1 cellular context compared by ENCODE assay signal in the genomic region with DNA sequence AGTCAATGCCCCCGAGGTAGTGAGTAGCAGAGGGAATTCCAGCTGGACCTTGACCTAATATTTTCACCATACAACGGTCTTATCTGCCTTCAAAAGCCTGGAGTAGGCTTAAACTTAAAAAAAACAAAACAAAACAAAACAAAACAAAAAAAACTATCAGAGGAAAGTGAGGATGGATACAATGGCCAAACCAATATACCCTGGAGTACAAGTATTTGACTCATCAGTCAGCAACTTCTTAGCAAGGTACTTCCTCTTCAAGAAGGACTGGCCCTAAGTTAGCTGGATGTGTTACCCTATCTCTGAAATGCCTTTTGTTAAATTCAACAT.
TF ChIP-seq lines count a peak whose summit lies in the region.

No MANE protein-coding gene starts in this region.

TF ChIP-seq in K562, 482 proteins besides CTCF, POLR2A, EP300 and RAD21:
- TF ChIP-seq MEIS2 (IDR thresholded peaks at IDR 0.05; ENCODE audit: partially characterized antibody) (peak; percentile 70), TBL1XR1 (IDR thresholded peaks at IDR 0.05; ENCODE audit: low read length in 2 of 2) (no peak), ZEB2 (IDR thresholded peaks at IDR 0.05) (0 out of 2 replicates have a peak, but pooled peaks have one; percentile 15), ERF (CRISPR knock-in tag; IDR thresholded peaks at IDR 0.05) (no peak), CBFA2T2 (conservative IDR thresholded peaks at IDR 0.05) (no peak), MEF2D (tag; conservative IDR thresholded peaks at IDR 0.05; ENCODE audit: low read depth) (no peak), FOSL1 (tag; conservative IDR thresholded peaks at IDR 0.05) (0 out of 2 replicates have a peak, but pooled peaks have one; percentile 22), ADNP (tag; IDR thresholded peaks at IDR 0.05) (0 out of 2 replicates have a peak, but pooled peaks have one; percentile 26), PHB2 (IDR thresholded peaks at IDR 0.05; ENCODE audit: low read depth) (no peak)
- TF ChIP-seq, protein P1, sequence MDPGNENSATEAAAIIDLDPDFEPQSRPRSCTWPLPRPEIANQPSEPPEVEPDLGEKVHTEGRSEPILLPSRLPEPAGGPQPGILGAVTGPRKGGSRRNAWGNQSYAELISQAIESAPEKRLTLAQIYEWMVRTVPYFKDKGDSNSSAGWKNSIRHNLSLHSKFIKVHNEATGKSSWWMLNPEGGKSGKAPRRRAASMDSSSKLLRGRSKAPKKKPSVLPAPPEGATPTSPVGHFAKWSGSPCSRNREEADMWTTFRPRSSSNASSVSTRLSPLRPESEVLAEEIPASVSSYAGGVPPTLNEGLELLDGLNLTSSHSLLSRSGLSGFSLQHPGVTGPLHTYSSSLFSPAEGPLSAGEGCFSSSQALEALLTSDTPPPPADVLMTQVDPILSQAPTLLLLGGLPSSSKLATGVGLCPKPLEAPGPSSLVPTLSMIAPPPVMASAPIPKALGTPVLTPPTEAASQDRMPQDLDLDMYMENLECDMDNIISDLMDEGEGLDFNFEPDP (CRISPR knock-in tag; IDR thresholded peaks at IDR 0.05) = no peak
